Comparison of ENCODE assay signal across 31 cellular contexts in genomic region chrY:9008648-9009047, GRCh38.
"Had no signal": no experiment of that assay in that cellular context is flagged by ENCODE, and none has a peak within 500 bp of the region (broad histone marks: within the 10 kb centered on the region; RNA-seq: fewer than 3 reads in every experiment).

No MANE protein-coding gene starts in this region.

- H3K27me3 ChIP-seq: brain microvascular endothelial cell, esophagus muscularis mucosa, gastroesophageal sphincter, heart right ventricle had no signal

- ATAC-seq: activated CD4-positive, alpha-beta T cell treated with anti-CD3 and anti-CD28 coated beads for 36 hours; activated CD8-positive, alpha-beta T cell treated with anti-CD3 and anti-CD28 coated beads for 36 hours; activated T-cell treated with anti-CD3 and anti-CD28 coated beads, Interleukin-2, amount 50 U/mL, for 4 hours; activated T-helper 17 cell treated with anti-CD3 and anti-CD28 coated beads, Interleukin-2, amount 50 U/mL, for 72 hours; effector memory CD8-positive, alpha-beta T cell; gastroesophageal sphincter had no signal

- H3K36me3 ChIP-seq: brain microvascular endothelial cell, esophagus muscularis mucosa, gastroesophageal sphincter, heart right ventricle had no signal

- H3K4me3 Mint-ChIP-seq: activated CD4-positive, alpha-beta T cell treated with anti-CD3 and anti-CD28 coated beads for 36 hours; activated CD4-positive, alpha-beta T cell treated with anti-CD3 and anti-CD28 coated beads, Interleukin-2, amount 10 ng/mL, durations not matched to agents 7 days and 5 days; activated CD8-positive, alpha-beta T cell treated with anti-CD3 and anti-CD28 coated beads for 36 hours; activated naive CD8-positive, alpha-beta T cell; activated T-cell treated with anti-CD3 and anti-CD28 coated beads, Interleukin-2, amount 50 U/mL, for 4 hours; activated T-helper 17 cell treated with anti-CD3 and anti-CD28 coated beads, Interleukin-2, amount 50 U/mL, for 72 hours; effector memory CD8-positive, alpha-beta T cell had no signal

- H3K27ac ChIP-seq: brain microvascular endothelial cell, esophagus muscularis mucosa, gastroesophageal sphincter, heart right ventricle had no signal

- H3K9me3 ChIP-seq: esophagus muscularis mucosa, gastroesophageal sphincter, heart right ventricle had no signal

- H3K9me3 Mint-ChIP-seq: activated CD4-positive, alpha-beta T cell treated with anti-CD3 and anti-CD28 coated beads, Interleukin-2, amount 10 ng/mL, durations not matched to agents 7 days and 5 days; activated CD8-positive, alpha-beta T cell treated with anti-CD3 and anti-CD28 coated beads for 36 hours; activated T-cell treated with anti-CD3 and anti-CD28 coated beads, Interleukin-2, amount 50 U/mL, for 4 hours; activated T-helper 17 cell treated with anti-CD3 and anti-CD28 coated beads, Interleukin-2, amount 50 U/mL, for 72 hours; effector memory CD8-positive, alpha-beta T cell had no signal

- H3K36me3 Mint-ChIP-seq: activated naive CD8-positive, alpha-beta T cell had no signal

- H3K4me1 ChIP-seq: esophagus muscularis mucosa, gastroesophageal sphincter, heart right ventricle had no signal

- H3K4me3 ChIP-seq: esophagus muscularis mucosa, gastroesophageal sphincter, heart right ventricle had no signal

- H3K27me3 Mint-ChIP-seq: activated CD4-positive, alpha-beta T cell treated with anti-CD3 and anti-CD28 coated beads for 36 hours; activated CD4-positive, alpha-beta T cell treated with anti-CD3 and anti-CD28 coated beads, Interleukin-2, amount 10 ng/mL, durations not matched to agents 7 days and 5 days; activated CD8-positive, alpha-beta T cell treated with anti-CD3 and anti-CD28 coated beads for 36 hours; activated naive CD8-positive, alpha-beta T cell; activated T-helper 17 cell treated with anti-CD3 and anti-CD28 coated beads, Interleukin-2, amount 50 U/mL, for 72 hours; effector memory CD8-positive, alpha-beta T cell had no signal

- H3K27ac Mint-ChIP-seq: activated CD4-positive, alpha-beta T cell treated with anti-CD3 and anti-CD28 coated beads for 36 hours; activated CD4-positive, alpha-beta T cell treated with anti-CD3 and anti-CD28 coated beads, Interleukin-2, amount 10 ng/mL, durations not matched to agents 7 days and 5 days; activated CD8-positive, alpha-beta T cell treated with anti-CD3 and anti-CD28 coated beads for 36 hours; activated naive CD8-positive, alpha-beta T cell; activated T-helper 17 cell treated with anti-CD3 and anti-CD28 coated beads, Interleukin-2, amount 50 U/mL, for 72 hours; effector memory CD8-positive, alpha-beta T cell had no signal

- H3K4me1 Mint-ChIP-seq: activated CD4-positive, alpha-beta T cell treated with anti-CD3 and anti-CD28 coated beads for 36 hours; activated CD4-positive, alpha-beta T cell treated with anti-CD3 and anti-CD28 coated beads, Interleukin-2, amount 10 ng/mL, durations not matched to agents 7 days and 5 days; activated T-helper 17 cell treated with anti-CD3 and anti-CD28 coated beads, Interleukin-2, amount 50 U/mL, for 72 hours had no signal

- DNase-seq: activated CD4-positive, alpha-beta T cell treated with anti-CD3 and anti-CD28 coated beads for 36 hours; activated CD4-positive, alpha-beta T cell treated with anti-CD3 and anti-CD28 coated beads, Interleukin-2, amount 10 ng/mL, durations not matched to agents 7 days and 5 days; activated CD4-positive, alpha-beta T cell treated with anti-CD3 and anti-CD28 coated beads, Interleukin-2, amount 50 U/mL, for 4 hours; activated CD4-positive, CD25-positive, alpha-beta regulatory T cell; activated CD4-positive, CD25-positive, alpha-beta regulatory T cell treated with anti-CD3 and anti-CD28 coated beads, Interleukin-2, amount 50 U/mL, for 72 hours; activated CD8-positive, alpha-beta memory T cell treated with anti-CD3 and anti-CD28 coated beads for 24 hours; activated CD8-positive, alpha-beta T cell treated with anti-CD3 and anti-CD28 coated beads for 36 hours; activated effector memory CD4-positive, alpha-beta T cell treated with Interleukin-2 at 50 U/mL for 16 hours; activated gamma-delta T cell treated with Interleukin-2 at 50 U/mL for 16 hours; activated naive CD4-positive, alpha-beta T cell treated with anti-CD3 and anti-CD28 coated beads, Interleukin-2, amount 50 U/mL, for 16 hours; activated naive CD4-positive, alpha-beta T cell treated with Interleukin-2 at 50 U/mL for 16 hours; activated T-cell treated with anti-CD3 and anti-CD28 coated beads, Interleukin-2, amount 50 U/mL, for 4 hours; amniotic stem cell; anterior cingulate cortex; brain microvascular endothelial cell; caudate nucleus; cortex of kidney; dermis blood vessel endothelial cell; effector CD4-positive, alpha-beta T cell; effector memory CD8-positive, alpha-beta T cell; erythroblast; foreskin melanocyte; T-helper 2 cell had no signal

- FAIRE-seq: astrocyte, bronchial epithelial cell, colon had no signal
